10 cellular contexts compared by ENCODE assay signal in the genomic region with DNA sequence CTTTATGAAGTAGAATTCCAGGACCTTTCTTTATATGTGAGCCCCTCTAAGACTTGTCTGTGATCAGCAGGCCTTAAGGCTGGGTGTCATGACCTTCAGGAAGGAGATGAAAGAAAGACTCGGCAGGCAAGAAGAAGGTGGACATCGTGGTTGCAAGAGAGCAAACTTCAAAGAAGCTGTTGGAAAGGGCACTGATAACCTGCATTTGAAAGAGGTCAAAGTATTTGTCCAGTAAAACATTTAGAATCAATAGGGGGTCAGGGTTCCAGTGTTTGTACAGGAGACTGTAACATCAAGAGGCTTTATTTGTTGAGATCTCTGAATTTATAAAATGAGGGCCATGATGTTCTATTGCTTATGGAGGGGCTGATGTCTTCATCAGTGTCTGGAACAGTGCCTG.
"Had no signal": no experiment of that assay in that cellular context is flagged by ENCODE, and none has a peak within 500 bp of the region (broad histone marks: within the 10 kb centered on the region; RNA-seq: fewer than 3 reads in every experiment).

No MANE protein-coding gene starts in this region.

- H3K4me3 ChIP-seq: GM23338, K562 had no signal

- H2AFZ ChIP-seq: GM23338 had no signal

- H3K4me2 ChIP-seq: GM23338 had no signal

- ATAC-seq: GM23338, HCT116, K562 had no signal

- FAIRE-seq: H1, H54, K562 had no signal

- DNase-seq: H9, HFFc6, IMR-90, KG1 had no signal

- H3K27ac ChIP-seq: HL-60 had no signal
